ENCODE assay signal across 22 cellular contexts in the genomic region with DNA sequence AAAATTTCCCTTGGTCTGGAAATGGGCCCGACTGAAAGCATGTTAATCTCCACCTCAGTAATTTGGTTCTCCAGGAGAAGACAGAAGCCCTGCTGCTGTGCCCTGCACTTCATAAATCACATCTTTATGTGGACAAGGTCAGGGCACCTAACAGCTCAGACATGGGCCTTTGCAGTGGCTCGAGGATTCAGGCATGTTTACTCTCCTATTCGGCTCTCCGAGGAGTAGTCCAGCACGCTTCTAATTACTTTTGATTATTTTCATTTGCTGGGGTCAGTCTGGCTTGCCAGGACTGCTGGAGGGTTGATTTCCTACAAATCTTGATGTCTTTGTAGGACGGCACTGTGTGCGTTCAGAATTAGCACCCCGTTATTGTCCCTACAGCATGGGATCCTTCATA.
A peak's percentile ranks its signal among the peaks of the same experiment; 100 is the strongest.
DNase-seq lines count a peak whose midpoint lies in the region; ATAC-seq and TF ChIP-seq lines count a peak whose summit lies in the region.
"Had no signal": no experiment of that assay in that cellular context is flagged by ENCODE, and none has a peak within 500 bp of the region (broad histone marks: within the 10 kb centered on the region; RNA-seq: fewer than 3 reads in every experiment).

No MANE protein-coding gene starts in this region.

- H3K9ac ChIP-seq in trophoblast cell (ENCODE audit: low read length) = no peak overlapping the region

- H3K4ac ChIP-seq in trophoblast cell (ENCODE audit: low read depth, low read length) = no peak overlapping the region

- H3K79me1 ChIP-seq in trophoblast cell (ENCODE audit: low read length) = peaks cover 4% of the 10 kb centered on the region

- DNase-seq in left ventricle myocardium inferior = no peak
- no peak for DNase-seq in Right ventricle myocardium superior
- DNase-seq in fibroblast of the aortic adventitia (ENCODE audit: low read depth) = peak; percentile 24
- no peak for DNase-seq in trophoblast cell
- DNase-seq in aorta = no peak
- DNase-seq in NCI-H526 treated with DMSO at 0.1 percent for 48 hours (lab: John Stamatoyannopoulos, UW) = no peak
- DNase-seq in coronary artery (ENCODE audit: low spot score) = no peak
- DNase-seq: activated CD4-positive, alpha-beta T cell treated with anti-CD3 and anti-CD28 coated beads for 48 hours; activated gamma-delta T cell; activated T-cell treated with anti-CD3 and anti-CD28 coated beads, Interleukin-2, amount 50 U/mL, for 1 hour; AML-193; CD8-positive, alpha-beta T cell; DMS153; kidney glomerular epithelial cell; NCI-H1694; NCI-H526; nucleus accumbens; psoas muscle; tibial artery had no signal

- no peak overlapping the region for H3K14ac ChIP-seq in trophoblast cell (ENCODE audit: low read length)

- no CpG with 5 or more reads among the region's 8 CpGs for WGBS in trophoblast cell (ENCODE audit: extremely low coverage, insufficient coverage, insufficient read length)
- 35 to 37% methylated on average over 8 of the region's 8 CpGs for WGBS in aorta, 2 donors

- H3K4me1 ChIP-seq in left ventricle myocardium inferior (peaks cover 25% of the 10 kb centered on the region), trophoblast cell (ENCODE audit: control insufficient read depth in 1 of 2, insufficient read depth in 2 of 2, low read length in 2 of 2) (peaks cover 2 to 4% of the 10 kb centered on the region in 2 experiments), aorta (ENCODE audit: control insufficient read depth in 1 of 2, insufficient read depth in 2 of 2, low read length in 2 of 2) (peaks cover 0 to 2% of the 10 kb centered on the region in 2 donors)
- H3K4me1 ChIP-seq: psoas muscle had no signal

- no peak overlapping the region for H2AFZ ChIP-seq in trophoblast cell (ENCODE audit: insufficient read depth, low read length, poor library complexity)

- H3K4me3 ChIP-seq in left ventricle myocardium inferior (no peak overlapping the region), fibroblast of the aortic adventitia (ENCODE audit: low read depth, low read length) (no peak overlapping the region), trophoblast cell (ENCODE audit: low read depth, low read length) (no peak overlapping the region), aorta (ENCODE audit: low read length in 2 of 2) (peak overlapping the region in 1 of 2 donors; percentile 48), coronary artery (no peak overlapping the region)
- H3K4me3 ChIP-seq: A549, psoas muscle, tibial artery had no signal

- H3K36me3 ChIP-seq in left ventricle myocardium inferior (no peaks in the 10 kb centered on the region), trophoblast cell (ENCODE audit: control insufficient read depth in 1 of 2, insufficient read depth in 2 of 2, low read length in 2 of 2) (no peaks in the 10 kb centered on the region), aorta (ENCODE audit: control insufficient read depth in 1 of 2, insufficient read depth in 2 of 2, low read length in 1 of 2) (no peaks in the 10 kb centered on the region)
- H3K36me3 ChIP-seq: tibial artery had no signal

- intact Hi-C loops in left ventricle myocardium inferior (cut with micrococcal nuclease) (loop anchor here (10.0 kb wide), 1 partner anchor 242 kb away; no protein-coding TSS in a partner anchor), Right ventricle myocardium superior (cut with DNase I) (no loop called here), aorta (cut with DNase I) (loop anchor here in 1 of 2 donors (10.0 kb wide), 1 partner anchor 62 kb away; no protein-coding TSS in a partner anchor)

- no peak overlapping the region for H2BK120ac ChIP-seq in trophoblast cell (ENCODE audit: insufficient read depth, low read length, poor library complexity)

- no peak overlapping the region for H4K8ac ChIP-seq in trophoblast cell (ENCODE audit: low read depth, low read length)

- H2BK5ac ChIP-seq in trophoblast cell (ENCODE audit: low read depth, low read length, poor library complexity) = peak overlapping the region; percentile 9

- no peak overlapping the region for H3K4me2 ChIP-seq in trophoblast cell (ENCODE audit: low read length)
- H3K4me2 ChIP-seq: A549 had no signal

- no peak overlapping the region for H3K18ac ChIP-seq in trophoblast cell (ENCODE audit: low read length)

- H3K27me3 ChIP-seq in left ventricle myocardium inferior (ENCODE audit: low read depth) (peaks cover 39% of the 10 kb centered on the region), trophoblast cell (ENCODE audit: insufficient read depth, low read length) (no peaks in the 10 kb centered on the region), aorta (ENCODE audit: control insufficient read depth in 1 of 2, insufficient read depth in 2 of 2, low read length in 1 of 2) (no peaks in the 10 kb centered on the region)

- H2AK5ac ChIP-seq in trophoblast cell (ENCODE audit: low read length) = no peak overlapping the region

- no peaks in the 10 kb centered on the region for H3K9me3 ChIP-seq in left ventricle myocardium inferior (replicated peaks)
- H3K9me3 ChIP-seq in trophoblast cell (ENCODE audit: insufficient read depth, low read depth, low read length) = no peaks in the 10 kb centered on the region
- H3K9me3 ChIP-seq in aorta (ENCODE audit: control insufficient read depth, low read length) = no peaks in the 10 kb centered on the region
- H3K9me3 ChIP-seq: A549, psoas muscle, tibial artery had no signal

- peaks cover 2% of the 10 kb centered on the region for H3K79me2 ChIP-seq in trophoblast cell (ENCODE audit: control insufficient read depth, insufficient read depth, low read length, poor library complexity)

- no peak overlapping the region for H4K91ac ChIP-seq in trophoblast cell (ENCODE audit: low read depth, low read length)

- ATAC-seq in Right ventricle myocardium superior (ENCODE audit: poor library complexity) (no peak), aorta (ENCODE audit: low FRiP score) (no peak), HG02678 (IDR thresholded peaks at IDR 0.05; ENCODE audit: unreplicated experiment) (no peak)
- ATAC-seq: A549; CD8-positive, alpha-beta T cell; HepG2; psoas muscle had no signal

- peak overlapping the region; percentile 7 for H3K27ac ChIP-seq in left ventricle myocardium inferior (replicated peaks)
- peak overlapping the region; percentile 70 for H3K27ac ChIP-seq in trophoblast cell (ENCODE audit: low read depth, low read length)
- peak overlapping the region; percentile 40 to 76 for H3K27ac ChIP-seq in aorta (ENCODE audit: low read depth in 1 of 2, low read length in 2 of 2)
- H3K27ac ChIP-seq in coronary artery = no peak overlapping the region
- H3K27ac ChIP-seq: A549, psoas muscle, tibial artery had no signal

- no peak overlapping the region for H4K12ac ChIP-seq in trophoblast cell (ENCODE audit: low read depth, low read length)

- H2BK12ac ChIP-seq in trophoblast cell (ENCODE audit: low read length) = no peak overlapping the region

- TF ChIP-seq CTCF in left ventricle myocardium inferior (IDR thresholded peaks at IDR 0.05; ENCODE audit: borderline replicate concordance) (no peak), fibroblast of the aortic adventitia (IDR thresholded peaks at IDR 0.05; ENCODE audit: insufficient read depth, low read length) (no peak), coronary artery (IDR thresholded peaks at IDR 0.05) (no peak)

- H3K23ac ChIP-seq in trophoblast cell (ENCODE audit: low read length) = no peak overlapping the region

Comparison
In these comparisons a context has a peak if more than half of its experiments do, and no peak if none do; other contexts are left out.
1. H3K27ac ChIP-seq: peak in left ventricle myocardium inferior (single experiment), trophoblast cell (single experiment) and aorta (2 of 2); none in coronary artery (0 of 2).